1 cellular context compared by ENCODE assay signal in the genomic region with DNA sequence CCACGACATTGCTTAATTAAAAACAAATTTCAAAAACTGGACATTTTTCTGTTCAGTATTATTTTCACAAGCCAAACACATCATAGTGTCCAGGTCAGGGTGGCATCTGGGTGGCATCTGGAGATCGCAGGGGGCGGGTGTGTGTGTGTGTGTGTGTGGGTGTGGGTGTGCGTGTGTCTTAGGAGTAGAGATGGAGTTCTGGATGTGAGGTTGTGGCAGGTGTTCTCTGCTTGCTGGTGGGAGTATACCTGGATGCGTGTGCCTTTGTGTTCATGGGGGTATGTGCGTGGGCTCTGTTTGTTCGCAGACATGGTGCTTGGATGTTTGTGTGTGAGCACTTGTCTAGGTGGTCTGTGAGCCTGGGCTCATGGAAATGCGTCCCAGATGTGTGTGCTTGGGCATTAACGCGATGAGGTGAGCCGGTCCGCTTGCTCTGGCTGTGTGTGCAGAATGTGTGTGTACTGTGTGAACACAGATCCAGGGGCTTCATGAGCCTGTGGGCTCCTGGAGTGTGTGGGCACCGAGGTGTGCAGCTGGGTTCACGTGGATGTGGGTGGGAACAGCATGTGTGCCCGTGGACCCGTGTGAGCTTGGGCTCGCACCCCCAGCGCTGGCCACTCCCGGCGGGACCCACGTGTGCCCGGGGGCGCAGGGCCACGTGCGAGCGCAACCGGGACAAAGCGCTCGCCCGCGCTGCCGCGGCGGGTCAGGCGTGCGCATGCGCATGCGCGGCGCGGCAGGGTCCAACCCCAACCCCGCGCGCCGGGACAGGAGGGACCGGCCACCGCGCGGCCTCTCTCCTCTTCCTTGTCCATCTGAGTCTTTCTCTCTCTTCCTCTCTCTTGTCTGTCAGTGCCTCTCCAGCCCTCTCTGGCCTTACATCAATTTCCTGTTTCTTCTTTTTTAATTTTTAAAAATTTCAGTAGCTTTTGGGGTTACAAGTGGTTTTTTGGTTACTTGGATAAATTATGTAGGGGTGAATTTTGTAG.
TF ChIP-seq lines count a peak whose summit lies in the region.

No MANE protein-coding gene starts in this region.

TF ChIP-seq in SK-N-SH, 30 proteins besides CTCF, POLR2A, EP300 and RAD21 (continued from another document):
- TF ChIP-seq, protein P1, sequence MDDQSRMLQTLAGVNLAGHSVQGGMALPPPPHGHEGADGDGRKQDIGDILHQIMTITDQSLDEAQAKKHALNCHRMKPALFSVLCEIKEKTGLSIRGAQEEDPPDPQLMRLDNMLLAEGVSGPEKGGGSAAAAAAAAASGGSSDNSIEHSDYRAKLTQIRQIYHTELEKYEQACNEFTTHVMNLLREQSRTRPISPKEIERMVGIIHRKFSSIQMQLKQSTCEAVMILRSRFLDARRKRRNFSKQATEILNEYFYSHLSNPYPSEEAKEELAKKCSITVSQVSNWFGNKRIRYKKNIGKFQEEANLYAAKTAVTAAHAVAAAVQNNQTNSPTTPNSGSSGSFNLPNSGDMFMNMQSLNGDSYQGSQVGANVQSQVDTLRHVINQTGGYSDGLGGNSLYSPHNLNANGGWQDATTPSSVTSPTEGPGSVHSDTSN (IDR thresholded peaks at IDR 0.05), result no peak
- no peak for TF ChIP-seq FOXJ3 (CRISPR knock-in tag; IDR thresholded peaks at IDR 0.05)
- TF ChIP-seq TCF12 (IDR thresholded peaks at IDR 0.05), result no peak
- no peak for TF ChIP-seq YY1 (IDR thresholded peaks at IDR 0.05; ENCODE audit: low read depth)
